ENCODE assay signal across 1 cellular context in genomic region chr22:39994046-39994565, GRCh38.
TF ChIP-seq lines count a peak whose summit lies in the region.

No MANE protein-coding gene starts in this region.

TF ChIP-seq in K562, 482 proteins besides CTCF, POLR2A, EP300 and RAD21 (continued from another document):
- TF ChIP-seq C11orf30 (IDR thresholded peaks at IDR 0.05; ENCODE audit: low read depth): no peak
- peak; percentile 27; the same call in 1 of the 2 replicates for TF ChIP-seq SOX6 (IDR thresholded peaks at IDR 0.05)
- no peak for TF ChIP-seq ZNF695 (CRISPR knock-in tag; IDR thresholded peaks at IDR 0.05)
- no peak for TF ChIP-seq ZNF134 (CRISPR knock-in tag; conservative IDR thresholded peaks at IDR 0.05)
- peak in 1 of 2 experiments; percentile 62 for TF ChIP-seq E2F6 (IDR thresholded peaks at IDR 0.05; ENCODE audit: borderline replicate concordance in 1 of 2, extremely low read depth in 1 of 2, insufficient read depth in 1 of 2, insufficient read length in 1 of 2, low read depth in 1 of 2, low read length in 1 of 2, poor library complexity in 1 of 2, severe bottlenecking in 1 of 2)
- no peak for TF ChIP-seq CREB1 (IDR thresholded peaks at IDR 0.05)
- no peak for TF ChIP-seq CREB1 (CRISPR knock-in tag; IDR thresholded peaks at IDR 0.05)
- TF ChIP-seq, protein P1, sequence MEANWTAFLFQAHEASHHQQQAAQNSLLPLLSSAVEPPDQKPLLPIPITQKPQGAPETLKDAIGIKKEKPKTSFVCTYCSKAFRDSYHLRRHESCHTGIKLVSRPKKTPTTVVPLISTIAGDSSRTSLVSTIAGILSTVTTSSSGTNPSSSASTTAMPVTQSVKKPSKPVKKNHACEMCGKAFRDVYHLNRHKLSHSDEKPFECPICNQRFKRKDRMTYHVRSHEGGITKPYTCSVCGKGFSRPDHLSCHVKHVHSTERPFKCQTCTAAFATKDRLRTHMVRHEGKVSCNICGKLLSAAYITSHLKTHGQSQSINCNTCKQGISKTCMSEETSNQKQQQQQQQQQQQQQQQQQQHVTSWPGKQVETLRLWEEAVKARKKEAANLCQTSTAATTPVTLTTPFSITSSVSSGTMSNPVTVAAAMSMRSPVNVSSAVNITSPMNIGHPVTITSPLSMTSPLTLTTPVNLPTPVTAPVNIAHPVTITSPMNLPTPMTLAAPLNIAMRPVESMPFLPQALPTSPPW (CRISPR knock-in tag; IDR thresholded peaks at IDR 0.05): peak; percentile 43; the same call in 1 of the 2 replicates
- no peak for TF ChIP-seq CLOCK (CRISPR knock-in tag; IDR thresholded peaks at IDR 0.05; ENCODE audit: borderline replicate concordance)
- TF ChIP-seq ZC3H8 (IDR thresholded peaks at IDR 0.05): no peak
- TF ChIP-seq POLR2B (IDR thresholded peaks at IDR 0.05; ENCODE audit: low read depth, partially characterized antibody): no peak
- TF ChIP-seq, protein P2, sequence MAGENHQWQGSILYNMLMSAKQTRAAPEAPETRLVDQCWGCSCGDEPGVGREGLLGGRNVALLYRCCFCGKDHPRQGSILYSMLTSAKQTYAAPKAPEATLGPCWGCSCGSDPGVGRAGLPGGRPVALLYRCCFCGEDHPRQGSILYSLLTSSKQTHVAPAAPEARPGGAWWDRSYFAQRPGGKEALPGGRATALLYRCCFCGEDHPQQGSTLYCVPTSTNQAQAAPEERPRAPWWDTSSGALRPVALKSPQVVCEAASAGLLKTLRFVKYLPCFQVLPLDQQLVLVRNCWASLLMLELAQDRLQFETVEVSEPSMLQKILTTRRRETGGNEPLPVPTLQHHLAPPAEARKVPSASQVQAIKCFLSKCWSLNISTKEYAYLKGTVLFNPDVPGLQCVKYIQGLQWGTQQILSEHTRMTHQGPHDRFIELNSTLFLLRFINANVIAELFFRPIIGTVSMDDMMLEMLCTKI (IDR thresholded peaks at IDR 0.05; ENCODE audit: partially characterized antibody): no peak
- no peak for TF ChIP-seq HMG20A (CRISPR knock-in tag; conservative IDR thresholded peaks at IDR 0.05)
- peak; percentile 26; the same call in 1 of the 2 replicates for TF ChIP-seq JUND (IDR thresholded peaks at IDR 0.05; ENCODE audit: borderline replicate concordance, low read depth, low read length)
- no peak; the same call in 2 of the 3 replicates for TF ChIP-seq JUND (tag; IDR thresholded peaks at IDR 0.05; ENCODE audit: borderline replicate concordance, low read depth, low read length)
- TF ChIP-seq GTF2B (IDR thresholded peaks at IDR 0.05; ENCODE audit: extremely low read depth, insufficient read length): no peak
- no peak for TF ChIP-seq ZBTB12 (CRISPR knock-in tag; IDR thresholded peaks at IDR 0.05)
- TF ChIP-seq BDP1 (IDR thresholded peaks at IDR 0.05; ENCODE audit: insufficient read depth, insufficient read length): no peak
- TF ChIP-seq POLR2AphosphoS5 (IDR thresholded peaks at IDR 0.05; ENCODE audit: control insufficient read depth, insufficient read depth, low read depth, low read length): peak; percentile 41; the same call in 1 of the 2 replicates
- no peak for TF ChIP-seq RBM17 (IDR thresholded peaks at IDR 0.05; ENCODE audit: borderline replicate concordance, low read depth, low read length)
- no peak for TF ChIP-seq SRSF1 (IDR thresholded peaks at IDR 0.05; ENCODE audit: low read depth, low read length)
- no peak for TF ChIP-seq ZFP91 (CRISPR knock-in tag; IDR thresholded peaks at IDR 0.05)
- TF ChIP-seq, protein P3, sequence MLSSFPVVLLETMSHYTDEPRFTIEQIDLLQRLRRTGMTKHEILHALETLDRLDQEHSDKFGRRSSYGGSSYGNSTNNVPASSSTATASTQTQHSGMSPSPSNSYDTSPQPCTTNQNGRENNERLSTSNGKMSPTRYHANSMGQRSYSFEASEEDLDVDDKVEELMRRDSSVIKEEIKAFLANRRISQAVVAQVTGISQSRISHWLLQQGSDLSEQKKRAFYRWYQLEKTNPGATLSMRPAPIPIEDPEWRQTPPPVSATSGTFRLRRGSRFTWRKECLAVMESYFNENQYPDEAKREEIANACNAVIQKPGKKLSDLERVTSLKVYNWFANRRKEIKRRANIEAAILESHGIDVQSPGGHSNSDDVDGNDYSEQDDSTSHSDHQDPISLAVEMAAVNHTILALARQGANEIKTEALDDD (IDR thresholded peaks at IDR 0.05): peak; percentile 53; the same call in 1 of the 2 replicates
- no peak; a peak in 1 of 4 replicates for TF ChIP-seq NRF1 (conservative IDR thresholded peaks at IDR 0.05 in 1 of 2, IDR thresholded peaks at IDR 0.05 in 1 of 2)
- TF ChIP-seq RBM39 (optimal IDR thresholded peaks at IDR 0.05; ENCODE audit: low read depth, low read length): no peak
- no peak for TF ChIP-seq ZNF143 (CRISPR knock-in tag; IDR thresholded peaks at IDR 0.05)
- no peak for TF ChIP-seq ZKSCAN8 (CRISPR knock-in tag; IDR thresholded peaks at IDR 0.05)
- no peak for TF ChIP-seq PREB (CRISPR knock-in tag; IDR thresholded peaks at IDR 0.05)
- TF ChIP-seq ARID2 (IDR thresholded peaks at IDR 0.05): no peak
- 0 out of 2 replicates have a peak, but pooled peaks have one; percentile 33 for TF ChIP-seq RBFOX2 (IDR thresholded peaks at IDR 0.05; ENCODE audit: low read depth, low read length)
- TF ChIP-seq ZEB2 (IDR thresholded peaks at IDR 0.05): no peak
- TF ChIP-seq RCOR1 (IDR thresholded peaks at IDR 0.05; ENCODE audit: borderline replicate concordance in 1 of 2, low read depth in 2 of 2, low read length in 2 of 2): peak in 1 of 2 experiments; percentile 52; a peak in 1 of 4 replicates
- no peak for TF ChIP-seq ZNF197 (CRISPR knock-in tag; IDR thresholded peaks at IDR 0.05; ENCODE audit: low read depth)
- TF ChIP-seq SMARCE1 (IDR thresholded peaks at IDR 0.05): no peak
- TF ChIP-seq TBP (optimal IDR thresholded peaks at IDR 0.05; ENCODE audit: low read depth, low read length): no peak
- peak; percentile 49 for TF ChIP-seq TAL1 (IDR thresholded peaks at IDR 0.05)
